Comparison of ENCODE assay signal across 16 cellular contexts in the genomic region with DNA sequence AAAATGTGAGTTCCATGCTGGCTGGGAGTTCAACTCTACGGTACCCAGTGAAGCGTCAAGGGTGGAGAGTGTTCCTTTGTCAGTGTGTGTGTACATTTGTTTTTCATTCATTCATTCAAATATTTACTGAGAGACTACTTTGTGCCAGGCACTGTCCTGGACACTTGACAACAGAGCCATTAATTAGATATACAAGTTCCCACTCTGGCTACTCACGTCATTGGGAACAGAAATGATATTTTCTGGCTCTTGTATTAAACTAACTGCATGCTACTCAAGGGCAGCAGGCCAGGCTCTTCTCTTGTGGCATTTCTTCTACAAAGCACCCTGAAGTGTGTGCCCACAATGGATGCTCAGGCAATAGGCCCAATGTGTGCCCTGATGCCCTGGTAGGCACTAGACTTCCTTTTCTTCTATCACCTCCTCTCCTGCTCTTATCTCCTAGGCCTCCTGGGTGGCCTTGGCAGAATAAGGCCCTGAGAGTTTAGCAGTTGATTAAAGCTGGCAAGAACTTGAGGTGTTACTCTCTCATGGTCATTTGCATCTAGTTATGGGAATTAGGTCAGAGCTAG. TPM values are rescaled to one million over a fixed set of nuclear protein-coding genes. Genes with fewer than 3 reads are reported as not detected.
DNase-seq lines count a peak whose midpoint lies in the region; ATAC-seq and TF ChIP-seq lines count a peak whose summit lies in the region.
"Had no signal": no experiment of that assay in that cellular context is flagged by ENCODE, and none has a peak within 500 bp of the region (broad histone marks: within the 10 kb centered on the region; RNA-seq: fewer than 3 reads in every experiment).

No MANE protein-coding gene starts in this region.

- H3K27me3 Mint-ChIP-seq in stimulated activated naive CD8-positive, alpha-beta T cell treated with anti-CD3 and anti-CD28 coated beads, Interleukin-15, amount 100 ng/mL, for 72 hours: peaks cover 10% of the 10 kb centered on the region
- no peaks in the 10 kb centered on the region for H3K27me3 Mint-ChIP-seq in chondrocyte (ENCODE audit: low read depth)
- H3K27me3 Mint-ChIP-seq: activated naive CD4-positive, alpha-beta T cell treated with anti-CD3 and anti-CD28 coated beads, Interleukin-2, amount 50 U/mL, for 24 hours; central memory CD8-positive, alpha-beta T cell had no signal

- H3K9me3 ChIP-seq in body of pancreas (no peaks in the 10 kb centered on the region), lower lobe of right lung (no peaks in the 10 kb centered on the region), vagina (no peaks in the 10 kb centered on the region), mucosa of descending colon (no peaks in the 10 kb centered on the region)

- peak overlapping the region; percentile 36 to 81 for H3K27ac Mint-ChIP-seq in stimulated activated naive CD8-positive, alpha-beta T cell treated with anti-CD3 and anti-CD28 coated beads, Interleukin-15, amount 100 ng/mL, for 72 hours
- H3K27ac Mint-ChIP-seq in chondrocyte (ENCODE audit: unreplicated experiment): no peak overlapping the region
- H3K27ac Mint-ChIP-seq: activated naive CD4-positive, alpha-beta T cell treated with anti-CD3 and anti-CD28 coated beads, Interleukin-2, amount 50 U/mL, for 24 hours had no signal

- H3K4me3 ChIP-seq in body of pancreas (no peak overlapping the region), lower lobe of right lung (no peak overlapping the region), vagina (no peak overlapping the region), mucosa of descending colon (no peak overlapping the region)

- H3K4me1 ChIP-seq in body of pancreas (peaks cover 67% of the 10 kb centered on the region), lower lobe of right lung (peaks cover 42% of the 10 kb centered on the region), vagina (peaks cover 36% of the 10 kb centered on the region), mucosa of descending colon (ENCODE audit: low read depth) (peaks cover 35% of the 10 kb centered on the region)

- H3K36me3 Mint-ChIP-seq in chondrocyte (ENCODE audit: low read depth): no peaks in the 10 kb centered on the region
- H3K36me3 Mint-ChIP-seq: activated naive CD4-positive, alpha-beta T cell treated with anti-CD3 and anti-CD28 coated beads, Interleukin-2, amount 50 U/mL, for 24 hours had no signal

- no peak for TF ChIP-seq CTCF in body of pancreas (IDR thresholded peaks at IDR 0.05)
- no peak for TF ChIP-seq CTCF in lower lobe of right lung (IDR thresholded peaks at IDR 0.05)
- TF ChIP-seq CTCF in vagina (IDR thresholded peaks at IDR 0.05): no peak
- no peak for TF ChIP-seq CTCF in chondrocyte (IDR thresholded peaks at IDR 0.05)
- no peak for TF ChIP-seq CTCF in mucosa of descending colon (IDR thresholded peaks at IDR 0.05)

- intact Hi-C loops in body of pancreas (cut with DNase I) (no loop called here), lower lobe of right lung (cut with DNase I) (no loop called here), vagina (cut with DNase I) (no loop called here), mucosa of descending colon (cut with DNase I, micrococcal nuclease) (no loop called here)

- no peak for DNase-seq in stimulated activated naive CD8-positive, alpha-beta T cell treated with anti-CD3 and anti-CD28 coated beads, Interleukin-15, amount 100 ng/mL, for 72 hours
- DNase-seq in stimulated activated naive CD8-positive, alpha-beta T cell treated with anti-CD3 and anti-CD28 coated beads, Interleukin-15, Interleukin-2, amounts not matched to agents 100 U/mL and 50 U/mL, for 24 hours: no peak
- DNase-seq in body of pancreas (peak in 3 of 4 donors; percentile 39 to 63 (median 63)), lower lobe of right lung (no peak), vagina (ENCODE audit: extremely low spot score in 2 of 2) (no peak), chondrocyte (ENCODE audit: low spot score) (no peak), mucosa of descending colon (no peak)
- DNase-seq: EL; hippocampal formation; KBM-7; NCI-H2081; occipital lobe; stimulated activated CD4-positive, alpha-beta T cell treated with anti-CD3 and anti-CD28 coated beads, Interleukin-12 subunit alpha, Interleukin-12 subunit beta, amount 100 ng/mL, for 4 hours had no signal

- ATAC-seq in stimulated activated naive CD8-positive, alpha-beta T cell treated with anti-CD3 and anti-CD28 coated beads, Interleukin-15, amount 100 ng/mL, for 72 hours: no peak
- no peak for ATAC-seq in stimulated activated naive CD8-positive, alpha-beta T cell treated with anti-CD3 and anti-CD28 coated beads, Interleukin-15, Interleukin-2, amounts not matched to agents 100 U/mL and 50 U/mL, for 24 hours
- peak; percentile 36 for ATAC-seq in body of pancreas
- ATAC-seq in lower lobe of right lung: no peak
- no peak for ATAC-seq in GM19351 (IDR thresholded peaks at IDR 0.05; ENCODE audit: unreplicated experiment)
- ATAC-seq in mucosa of descending colon: no peak

- peaks cover 28% of the 10 kb centered on the region for H3K4me1 Mint-ChIP-seq in stimulated activated naive CD8-positive, alpha-beta T cell treated with anti-CD3 and anti-CD28 coated beads, Interleukin-15, amount 100 ng/mL, for 72 hours
- H3K4me1 Mint-ChIP-seq in chondrocyte (ENCODE audit: low read depth): peaks cover 41% of the 10 kb centered on the region

- H3K4me3 Mint-ChIP-seq in stimulated activated naive CD8-positive, alpha-beta T cell treated with anti-CD3 and anti-CD28 coated beads, Interleukin-15, amount 100 ng/mL, for 72 hours: no peak overlapping the region
- H3K4me3 Mint-ChIP-seq in chondrocyte (ENCODE audit: unreplicated experiment): no peak overlapping the region
- H3K4me3 Mint-ChIP-seq: activated naive CD4-positive, alpha-beta T cell treated with anti-CD3 and anti-CD28 coated beads, Interleukin-2, amount 50 U/mL, for 24 hours; central memory CD8-positive, alpha-beta T cell had no signal

- H3K27ac ChIP-seq in body of pancreas (peak overlapping the region; percentile 81 to 98 (median 92)), lower lobe of right lung (peak overlapping the region; percentile 24), vagina (peak overlapping the region; percentile 37)

- 25 to 42% methylated on average over 3 of the region's 3 CpGs for WGBS in body of pancreas, 2 donors

- H3K36me3 ChIP-seq in body of pancreas (replicated peaks in 1 of 2; ENCODE audit: insufficient read depth in 1 of 2, low read depth in 2 of 2): no peaks in the 10 kb centered on the region
- H3K36me3 ChIP-seq in lower lobe of right lung: no peaks in the 10 kb centered on the region
- no peaks in the 10 kb centered on the region for H3K36me3 ChIP-seq in vagina
- H3K36me3 ChIP-seq in mucosa of descending colon (ENCODE audit: low read depth): no peaks in the 10 kb centered on the region

- H3K27me3 ChIP-seq in body of pancreas: no peaks in the 10 kb centered on the region
- H3K27me3 ChIP-seq in lower lobe of right lung (ENCODE audit: low read depth): no peaks in the 10 kb centered on the region
- no peaks in the 10 kb centered on the region for H3K27me3 ChIP-seq in vagina

- TF ChIP-seq POLR2A in body of pancreas (IDR thresholded peaks at IDR 0.05) (no peak), vagina (IDR thresholded peaks at IDR 0.05) (no peak)

- no peaks in the 10 kb centered on the region for H3K9me3 Mint-ChIP-seq in stimulated activated naive CD8-positive, alpha-beta T cell treated with anti-CD3 and anti-CD28 coated beads, Interleukin-15, amount 100 ng/mL, for 72 hours
- H3K9me3 Mint-ChIP-seq in chondrocyte (ENCODE audit: low read depth): no peaks in the 10 kb centered on the region
- H3K9me3 Mint-ChIP-seq: activated naive CD4-positive, alpha-beta T cell treated with anti-CD3 and anti-CD28 coated beads, Interleukin-2, amount 50 U/mL, for 24 hours; central memory CD8-positive, alpha-beta T cell had no signal

RNA-seq across cellular contexts. Expression of a gene that starts 14.2 kb away (rescaled TPM):
- total RNA-seq in body of pancreas (10 to 100 TPM; 19.7 to 52.4 TPM), lower lobe of right lung (25.7 TPM), vagina (53.5 TPM), chondrocyte (19.0 to 27.2 TPM (median 23.2 TPM) in 3 replicates), mucosa of descending colon (10 to 100 TPM; 38.5 to 76.3 (median 44.9) TPM)

Comparison
In these comparisons a context has a peak if more than half of its experiments do, and no peak if none do; other contexts are left out.
1. DNase-seq: peak in body of pancreas (3 of 4); none in stimulated activated naive CD8-positive, alpha-beta T cell treated with anti-CD3 and anti-CD28 coated beads, Interleukin-15, amount 100 ng/mL, for 72 hours (0 of 2), stimulated activated naive CD8-positive, alpha-beta T cell treated with anti-CD3 and anti-CD28 coated beads, Interleukin-15, Interleukin-2, amounts not matched to agents 100 U/mL and 50 U/mL, for 24 hours (single experiment), lower lobe of right lung (single experiment), vagina (0 of 2), chondrocyte (single experiment) and mucosa of descending colon (0 of 3).
2. H3K27ac ChIP-seq: peak in every context shown above with its lines; median percentile 92 in body of pancreas; 37 in vagina; 24 in lower lobe of right lung.